Comparison of ENCODE assay signal across 8 cellular contexts in the genomic region with DNA sequence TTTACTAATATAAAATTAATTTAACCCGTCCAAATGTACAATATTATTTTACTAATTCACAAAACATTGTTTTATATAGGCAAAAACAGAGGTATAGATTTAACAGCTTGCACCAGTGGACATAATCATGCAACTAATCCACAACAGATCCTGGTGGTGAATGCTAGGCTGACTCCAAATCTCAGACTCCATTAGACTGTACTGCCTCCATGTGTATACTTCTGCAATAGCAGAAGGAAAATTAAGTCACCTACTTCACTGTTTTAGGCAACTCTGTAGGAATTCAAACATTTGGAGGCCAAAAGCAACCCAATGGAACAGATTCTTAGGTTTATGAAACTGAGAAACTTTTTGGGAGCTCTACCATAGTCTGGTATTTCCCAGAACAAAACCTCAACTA. TPM values are rescaled to one million over a fixed set of nuclear protein-coding genes. Genes with fewer than 3 reads are reported as not detected.
DNase-seq lines count a peak whose midpoint lies in the region; ATAC-seq, FAIRE-seq and TF ChIP-seq lines count a peak whose summit lies in the region.

No MANE protein-coding gene starts in this region.

- intact Hi-C loops in IMR-90 (cut with micrococcal nuclease): loop anchor here (1.0 to 10.0 kb wide), 4 partner anchors 157 to 349 kb away; no protein-coding TSS in a partner anchor

- no peak overlapping the region for H4K91ac ChIP-seq in IMR-90 (ENCODE audit: insufficient read depth, low read depth, low read length)

- H3K23ac ChIP-seq in IMR-90 (ENCODE audit: low read depth, low read length): no peak overlapping the region

- H4K20me1 ChIP-seq in IMR-90 (ENCODE audit: insufficient read depth, low read length): no peaks in the 10 kb centered on the region

- H2BK20ac ChIP-seq in IMR-90 (ENCODE audit: low read depth, low read length): no peak overlapping the region

- no peaks in the 10 kb centered on the region for H3K36me3 ChIP-seq in IMR-90 (ENCODE audit: control insufficient read depth, insufficient read depth, low read length)
- no peaks in the 10 kb centered on the region for H3K36me3 ChIP-seq in kidney epithelial cell (ENCODE audit: control insufficient read depth, insufficient read depth, low read length)

- H3K4me3 ChIP-seq in IMR-90 (ENCODE audit: insufficient read depth, low read depth, low read length) (no peak overlapping the region), WI38 (ENCODE audit: low read depth, low read length) (no peak overlapping the region), kidney epithelial cell (ENCODE audit: low read depth, low read length) (no peak overlapping the region)

- no peak overlapping the region for H3K14ac ChIP-seq in IMR-90 (replicated peaks; ENCODE audit: low read depth, low read length)

- H3K9ac ChIP-seq in IMR-90 (ENCODE audit: low read depth, low read length): no peak overlapping the region

- no CpG with 5 or more reads among the region's 1 CpG for WGBS in IMR-90 (ENCODE audit: extremely low coverage in 2 of 2, insufficient read length in 1 of 2), 2 experiments

- DNase-seq in D721Med (ENCODE audit: insufficient read length, low spot score) (no peak), IMR-90 (peak; percentile 63), kidney epithelial cell (ENCODE audit: low read depth) (peak; percentile 12), NCI-H510A (lab: John Stamatoyannopoulos, UW) (no peak)
- DNase-seq in activated CD8-positive, alpha-beta memory T cell treated with anti-CD3 and anti-CD28 coated beads, Interleukin-2, amount 50 U/mL, for 4 hours: no peak

- H3K27me3 ChIP-seq in IMR-90 (ENCODE audit: control insufficient read depth, insufficient read depth, low read length) (0 out of 2 replicates have a peak, but pooled peaks cover 2% of the 10 kb centered on the region), kidney epithelial cell (ENCODE audit: control insufficient read depth, insufficient read depth, low read length) (no peaks in the 10 kb centered on the region)

- H3K4me1 ChIP-seq in IMR-90 (ENCODE audit: control insufficient read depth, insufficient read depth, low read length): no peaks in the 10 kb centered on the region

- H2AK9ac ChIP-seq in IMR-90 (replicated peaks; ENCODE audit: low read depth, low read length, poor library complexity): no peak overlapping the region

- H3K27ac ChIP-seq in IMR-90 (ENCODE audit: insufficient read depth, low read length): no peak overlapping the region

- POLR2A ChIA-PET in IMR-90 (lab: Charles Lee; ENCODE audit: unreplicated experiment): no interaction called here

- TF ChIP-seq POLR2A in IMR-90 (IDR thresholded peaks at IDR 0.05; ENCODE audit: low read depth, low read length): no peak

- H2AK5ac ChIP-seq in IMR-90 (ENCODE audit: low read depth, low read length): no peak overlapping the region

- H4K8ac ChIP-seq in IMR-90 (ENCODE audit: low read depth in 2 of 2, low read length in 2 of 2): no peak overlapping the region

- H3K4me2 ChIP-seq in IMR-90 (ENCODE audit: low read depth, low read length): no peak overlapping the region

- H3K9me3 ChIP-seq in IMR-90 (ENCODE audit: control insufficient read depth, insufficient read depth, low read length): no peaks in the 10 kb centered on the region

- H3K79me1 ChIP-seq in IMR-90 (ENCODE audit: low read depth in 1 of 2, low read length in 2 of 2): no peaks in the 10 kb centered on the region

- no peaks in the 10 kb centered on the region for H3K9me1 ChIP-seq in IMR-90 (ENCODE audit: insufficient read depth, low read length)

- TF ChIP-seq CTCF in D721Med (IDR thresholded peaks at IDR 0.05; ENCODE audit: insufficient read depth, missing control alignments) (peak; percentile 61), IMR-90 (conservative IDR thresholded peaks at IDR 0.05; ENCODE audit: low read depth, low read length) (peak; percentile 71), WI38 (IDR thresholded peaks at IDR 0.05; ENCODE audit: low read depth, low read length) (peak; percentile 31; the same call in 1 of the 2 replicates), kidney epithelial cell (IDR thresholded peaks at IDR 0.05; ENCODE audit: insufficient read depth, low read length, poor library complexity, severe bottlenecking) (peak; percentile 60)

- no TSS peak for BruUV-seq in IMR-90 (replicated peaks; lab: Mats Ljungman, UMichigan)

- in situ Hi-C loops in IMR-90 (cut with MboI; ENCODE audit: low sequenced_read_pairs): no loop called here

- FAIRE-seq in D721Med (lab: Jason Lieb, UNC): no peak

- H2BK15ac ChIP-seq in IMR-90 (ENCODE audit: low read depth, low read length): no peak overlapping the region

- no peak overlapping the region for H3K56ac ChIP-seq in IMR-90 (ENCODE audit: extremely low read depth, insufficient read depth, low read length)

- dilution Hi-C loops in IMR-90 (cut with HindIII; ENCODE audit: low sequenced_read_pairs, unreplicated experiment): no loop called here

- H4K5ac ChIP-seq in IMR-90 (ENCODE audit: low read depth, low read length): no peak overlapping the region

- H2BK5ac ChIP-seq in IMR-90 (ENCODE audit: low read depth, low read length, poor library complexity, severe bottlenecking): no peak overlapping the region

- no peak overlapping the region for H3K4ac ChIP-seq in IMR-90 (ENCODE audit: low read depth, low read length)

- ATAC-seq in GM19035 (IDR thresholded peaks at IDR 0.05; ENCODE audit: unreplicated experiment) (peak; percentile 78), IMR-90 (ENCODE audit: low read depth) (peak; percentile 91), HG03135 (IDR thresholded peaks at IDR 0.05; ENCODE audit: unreplicated experiment) (no peak)

- no peak overlapping the region for H2BK120ac ChIP-seq in IMR-90 (ENCODE audit: low read depth, low read length)

- H2AFZ ChIP-seq in IMR-90 (replicated peaks; ENCODE audit: low read length, poor library complexity): no peak overlapping the region

- no peak overlapping the region for H3K18ac ChIP-seq in IMR-90 (ENCODE audit: low read depth, low read length)

- CTCF ChIA-PET in IMR-90 (lab: Yijun Ruan, JAX): interaction anchor here (0.9 to 1.3 kb wide), 2 partner anchors 15 to 43 kb away, joined by 3 to 4 read pairs; no protein-coding TSS in a partner anchor

- peak; percentile 74 for TF ChIP-seq RAD21 in IMR-90 (IDR thresholded peaks at IDR 0.05; ENCODE audit: low read length)

TF ChIP-seq in IMR-90, 13 proteins besides CTCF, POLR2A, EP300 and RAD21:
- TF ChIP-seq MXI1 (IDR thresholded peaks at IDR 0.05; ENCODE audit: borderline replicate concordance, low read depth, low read length) (no peak), SMC3 (IDR thresholded peaks at IDR 0.05; ENCODE audit: low read depth, low read length) (peak; percentile 63)

RNA-seq across cellular contexts. Expression of a gene that starts 30.0 kb away (rescaled TPM):
- total RNA-seq in IMR-90 (2012; rRNA removed): not detected in 2 replicates
- not detected in 2 replicates for polyA plus RNA-seq in IMR-90 (2012; rRNA removed)
- polyA plus RNA-seq in IMR-90 (2012; cell fraction: cytosol; rRNA removed): not detected in 2 replicates
- polyA plus RNA-seq in IMR-90 (2012; cell fraction: nucleus; rRNA removed; ENCODE audit: low replicate concordance): not detected in 2 replicates
- total RNA-seq in kidney epithelial cell: 1.1 and 1.3 TPM in 2 replicates

RNA-seq across cellular contexts. Expression of a gene that starts 39.7 kb away (rescaled TPM):
- total RNA-seq in IMR-90 (2012; rRNA removed): 15.4 and 16.9 TPM in 2 replicates
- polyA plus RNA-seq in IMR-90 (2012; rRNA removed): 4.7 and 4.9 TPM in 2 replicates
- polyA plus RNA-seq in IMR-90 (2012; cell fraction: cytosol; rRNA removed): 2.7 and 2.8 TPM in 2 replicates
- polyA plus RNA-seq in IMR-90 (2012; cell fraction: nucleus; rRNA removed; ENCODE audit: low replicate concordance): 1.4 and 3.5 TPM in 2 replicates
- 44.8 and 48.1 TPM in 2 replicates for total RNA-seq in kidney epithelial cell

Comparison
In these comparisons a context has a peak if more than half of its experiments do, and no peak if none do; other contexts are left out.
1. DNase-seq: peak in IMR-90 (single experiment) and kidney epithelial cell (single experiment); none in D721Med (single experiment), NCI-H510A (single experiment) and activated CD8-positive, alpha-beta memory T cell treated with anti-CD3 and anti-CD28 coated beads, Interleukin-2, amount 50 U/mL, for 4 hours (single experiment).
2. Peak in every context shown above with its lines, with median percentiles within 50 percentile points of each other: CTCF ChIP-seq.